ENCODE assay signal across 40 cellular contexts in genomic region chr20:21110811-21111210, GRCh38. TPM values are rescaled to one million over a fixed set of nuclear protein-coding genes. Genes with fewer than 3 reads are reported as not detected.
"Had no signal": no experiment of that assay in that cellular context is flagged by ENCODE, and none has a peak within 500 bp of the region (broad histone marks: within the 10 kb centered on the region; RNA-seq: fewer than 3 reads in every experiment).

No MANE protein-coding gene starts in this region.

- H3K9me3 Mint-ChIP-seq: activated CD4-positive, alpha-beta memory T cell treated with anti-CD3 and anti-CD28 coated beads, Interleukin-2, amount 10 ng/mL, durations not matched to agents 7 days and 5 days; activated naive CD4-positive, alpha-beta T cell treated with anti-CD3 and anti-CD28 coated beads, Interleukin-2, amount 10 ng/mL, durations not matched to agents 7 days and 5 days; activated naive CD4-positive, alpha-beta T cell treated with anti-CD3 and anti-CD28 coated beads, Interleukin-2, amount 50 U/mL, for 24 hours; activated naive CD8-positive, alpha-beta T cell treated with anti-CD3 and anti-CD28 coated beads, Interleukin-2, amount 10 ng/mL, durations not matched to agents 7 days and 5 days; activated naive CD8-positive, alpha-beta T cell treated with anti-CD3 and anti-CD28 coated beads, Interleukin-2, amount 50 U/mL, for 24 hours; activated T-cell treated with anti-CD3 and anti-CD28 coated beads, Interleukin-2, amount 50 U/mL, for 24 hours; activated T-helper 2 cell treated with anti-CD3 and anti-CD28 coated beads, Interferon-gamma antibody, Interleukin-2, Interleukin-4, amounts not matched to agents 10 μg/mL and 5 μg/mL and 100 μg/mL, durations not matched to agents 14 hours and 24 hours and 36 hours; brain; central memory CD8-positive, alpha-beta T cell; T-helper 1 cell treated with Interleukin-12 subunit alpha and Interleukin-12 subunit beta and Interleukin-4 antibody, amounts not matched to agents 30 μg/mL and 1 μg/mL, for 36 hours; T-helper 2 cell treated with Interferon-gamma antibody and Interleukin-4, amounts not matched to agents 5 μg/mL and 100 μg/mL, for 36 hours had no signal

- H3K4me1 ChIP-seq: ascending aorta had no signal

- H3K27ac ChIP-seq: ascending aorta, cardiac muscle cell, VCaP had no signal

- H3K27ac Mint-ChIP-seq: activated CD4-positive, alpha-beta memory T cell treated with anti-CD3 and anti-CD28 coated beads, Interleukin-2, amount 10 ng/mL, durations not matched to agents 7 days and 5 days; activated CD4-positive, alpha-beta T cell treated with anti-CD3 and anti-CD28 coated beads for 36 hours; activated CD8-positive, alpha-beta memory T cell treated with anti-CD3 and anti-CD28 coated beads, Interleukin-2, amount 10 ng/mL, durations not matched to agents 7 days and 5 days; activated CD8-positive, alpha-beta T cell treated with anti-CD3 and anti-CD28 coated beads, Interleukin-2, amount 10 ng/mL, durations not matched to agents 7 days and 5 days; activated naive CD4-positive, alpha-beta T cell treated with anti-CD3 and anti-CD28 coated beads, Interleukin-2, amount 10 ng/mL, durations not matched to agents 7 days and 5 days; activated naive CD4-positive, alpha-beta T cell treated with anti-CD3 and anti-CD28 coated beads, Interleukin-2, amount 50 U/mL, for 24 hours; activated naive CD8-positive, alpha-beta T cell; activated naive CD8-positive, alpha-beta T cell treated with anti-CD3 and anti-CD28 coated beads, Interleukin-2, amount 10 ng/mL, durations not matched to agents 7 days and 5 days; activated naive CD8-positive, alpha-beta T cell treated with anti-CD3 and anti-CD28 coated beads, Interleukin-2, amount 50 U/mL, for 24 hours; activated T-cell treated with anti-CD3 and anti-CD28 coated beads, Interleukin-2, amount 50 U/mL, for 24 hours; activated T-helper 2 cell treated with anti-CD3 and anti-CD28 coated beads, Interferon-gamma antibody, Interleukin-2, Interleukin-4, amounts not matched to agents 10 μg/mL and 5 μg/mL and 100 μg/mL, durations not matched to agents 14 hours and 24 hours and 36 hours; brain; T-helper 1 cell treated with Interleukin-12 subunit alpha and Interleukin-12 subunit beta and Interleukin-4 antibody, amounts not matched to agents 30 μg/mL and 1 μg/mL, for 36 hours; T-helper 2 cell treated with Interferon-gamma antibody and Interleukin-4, amounts not matched to agents 5 μg/mL and 100 μg/mL, for 36 hours had no signal

- H3K36me3 Mint-ChIP-seq: activated naive CD4-positive, alpha-beta T cell treated with anti-CD3 and anti-CD28 coated beads, Interleukin-2, amount 10 ng/mL, durations not matched to agents 7 days and 5 days; activated naive CD8-positive, alpha-beta T cell; activated naive CD8-positive, alpha-beta T cell treated with anti-CD3 and anti-CD28 coated beads, Interleukin-2, amount 10 ng/mL, durations not matched to agents 7 days and 5 days; brain had no signal

- DNase-seq: activated CD4-positive, alpha-beta memory T cell treated with anti-CD3 and anti-CD28 coated beads, Interleukin-2, amount 10 ng/mL, durations not matched to agents 7 days and 5 days; activated CD4-positive, alpha-beta T cell treated with anti-CD3 and anti-CD28 coated beads for 1 hour; activated CD4-positive, alpha-beta T cell treated with anti-CD3 and anti-CD28 coated beads for 36 hours; activated CD4-positive, alpha-beta T cell treated with anti-CD3 and anti-CD28 coated beads for 48 hours; activated CD4-positive, alpha-beta T cell treated with anti-CD3 and anti-CD28 coated beads, Interleukin-2, amount 50 U/mL, for 48 hours; activated CD4-positive, CD25-positive, alpha-beta regulatory T cell; activated CD8-positive, alpha-beta memory T cell treated with anti-CD3 and anti-CD28 coated beads for 24 hours; activated CD8-positive, alpha-beta memory T cell treated with anti-CD3 and anti-CD28 coated beads, Interleukin-2, amount 10 ng/mL, durations not matched to agents 7 days and 5 days; activated CD8-positive, alpha-beta memory T cell treated with anti-CD3 and anti-CD28 coated beads, Interleukin-2, amount 50 U/mL, for 48 hours; activated CD8-positive, alpha-beta T cell treated with anti-CD3 and anti-CD28 coated beads, Interleukin-2, amount 10 ng/mL, durations not matched to agents 7 days and 5 days; activated effector memory CD4-positive, alpha-beta T cell treated with Interleukin-2 at 50 U/mL for 16 hours; activated gamma-delta T cell; activated naive CD4-positive, alpha-beta T cell treated with anti-CD3 and anti-CD28 coated beads, Interleukin-2, amount 10 ng/mL, durations not matched to agents 7 days and 5 days; activated naive CD4-positive, alpha-beta T cell treated with Interleukin-2 at 50 U/mL for 16 hours; activated naive CD8-positive, alpha-beta T cell treated with anti-CD3 and anti-CD28 coated beads, Interleukin-2, amount 10 ng/mL, durations not matched to agents 7 days and 5 days; activated naive CD8-positive, alpha-beta T cell treated with anti-CD3 and anti-CD28 coated beads, Interleukin-2, amount 50 U/mL, for 24 hours; activated T-cell treated with anti-CD3 and anti-CD28 coated beads, Interleukin-2, amount 50 U/mL, for 24 hours; activated T-cell treated with anti-CD3 and anti-CD28 coated beads, Interleukin-2, amount 50 U/mL, for 48 hours; amygdala; anterior cingulate cortex; caudate nucleus; cerebellar nuclear complex; T-helper 1 cell; T-helper 2 cell; T-helper 9 cell had no signal

- H3K4me3 Mint-ChIP-seq: activated CD4-positive, alpha-beta memory T cell treated with anti-CD3 and anti-CD28 coated beads, Interleukin-2, amount 10 ng/mL, durations not matched to agents 7 days and 5 days; activated CD4-positive, alpha-beta T cell treated with anti-CD3 and anti-CD28 coated beads for 36 hours; activated CD8-positive, alpha-beta memory T cell treated with anti-CD3 and anti-CD28 coated beads, Interleukin-2, amount 10 ng/mL, durations not matched to agents 7 days and 5 days; activated CD8-positive, alpha-beta T cell treated with anti-CD3 and anti-CD28 coated beads, Interleukin-2, amount 10 ng/mL, durations not matched to agents 7 days and 5 days; activated naive CD4-positive, alpha-beta T cell treated with anti-CD3 and anti-CD28 coated beads, Interleukin-2, amount 10 ng/mL, durations not matched to agents 7 days and 5 days; activated naive CD4-positive, alpha-beta T cell treated with anti-CD3 and anti-CD28 coated beads, Interleukin-2, amount 50 U/mL, for 24 hours; activated naive CD8-positive, alpha-beta T cell; activated naive CD8-positive, alpha-beta T cell treated with anti-CD3 and anti-CD28 coated beads, Interleukin-2, amount 10 ng/mL, durations not matched to agents 7 days and 5 days; activated naive CD8-positive, alpha-beta T cell treated with anti-CD3 and anti-CD28 coated beads, Interleukin-2, amount 50 U/mL, for 24 hours; activated T-cell treated with anti-CD3 and anti-CD28 coated beads, Interleukin-2, amount 50 U/mL, for 24 hours; brain; central memory CD8-positive, alpha-beta T cell; T-helper 1 cell treated with Interleukin-12 subunit alpha and Interleukin-12 subunit beta and Interleukin-4 antibody, amounts not matched to agents 30 μg/mL and 1 μg/mL, for 36 hours; T-helper 2 cell treated with Interferon-gamma antibody and Interleukin-4, amounts not matched to agents 5 μg/mL and 100 μg/mL, for 36 hours had no signal

- H3K9me3 ChIP-seq: ascending aorta had no signal

- H3K4me1 Mint-ChIP-seq: activated CD4-positive, alpha-beta T cell treated with anti-CD3 and anti-CD28 coated beads for 36 hours; brain had no signal

- H3K4me3 ChIP-seq: ascending aorta, cardiac muscle cell had no signal

- FAIRE-seq: bronchial epithelial cell, TTC549 had no signal

- H3K36me3 ChIP-seq: ascending aorta, cardiac muscle cell had no signal

- ATAC-seq: activated CD4-positive, alpha-beta T cell treated with anti-CD3 and anti-CD28 coated beads for 36 hours; activated CD4-positive, CD25-positive, alpha-beta regulatory T cell treated with anti-CD3 and anti-CD28 coated beads, Interleukin-2, amount 50 U/mL, for 24 hours; activated CD8-positive, alpha-beta memory T cell treated with anti-CD3 and anti-CD28 coated beads, Interleukin-2, amount 10 ng/mL, durations not matched to agents 7 days and 5 days; activated CD8-positive, alpha-beta T cell treated with anti-CD3 and anti-CD28 coated beads, Interleukin-2, amount 10 ng/mL, durations not matched to agents 7 days and 5 days; activated naive CD8-positive, alpha-beta T cell treated with anti-CD3 and anti-CD28 coated beads, Interleukin-2, amount 50 U/mL, for 24 hours had no signal

RNA-seq across cellular contexts. Expression of gene LINC00237, which starts 4.7 kb away (rescaled TPM):
- total RNA-seq: activated CD4-positive, alpha-beta memory T cell treated with anti-CD3 and anti-CD28 coated beads, Interleukin-2, amount 10 ng/mL, durations not matched to agents 7 days and 5 days; activated CD4-positive, alpha-beta T cell treated with anti-CD3 and anti-CD28 coated beads for 36 hours; activated CD8-positive, alpha-beta T cell treated with anti-CD3 and anti-CD28 coated beads, Interleukin-2, amount 10 ng/mL, durations not matched to agents 7 days and 5 days; activated T-helper 2 cell treated with anti-CD3 and anti-CD28 coated beads, Interferon-gamma antibody, Interleukin-2, Interleukin-4, amounts not matched to agents 10 μg/mL and 5 μg/mL and 100 μg/mL, durations not matched to agents 14 hours and 24 hours and 36 hours; ascending aorta; bronchial epithelial cell; cardiac muscle cell; chondrocyte had no signal
- polyA plus RNA-seq: adipose tissue, cardiac muscle cell had no signal
